Comparison of ENCODE assay signal across 8 cellular contexts in genomic region chr20:59940956-59941294, GRCh38. TPM values are rescaled to one million over a fixed set of nuclear protein-coding genes. Genes with fewer than 3 reads are reported as not detected.
DNase-seq lines count a peak whose midpoint lies in the region; ATAC-seq and TF ChIP-seq lines count a peak whose summit lies in the region.

No MANE protein-coding gene starts in this region.

- peaks cover 41% of the 10 kb centered on the region for H3K4me1 Mint-ChIP-seq in activated CD4-positive, alpha-beta T cell treated with anti-CD3 and anti-CD28 coated beads for 36 hours

- peak overlapping the region; percentile 76 for H3K4me2 ChIP-seq in SU-DHL-6 (ENCODE audit: low read depth, low read length, poor library complexity, severe bottlenecking)

- WGBS in right cardiac atrium = 2% methylated on average over 4 of the region's 4 CpGs
- 0 to 4% (median 0%) methylated on average over 3 to 4 of the region's 4 CpGs for WGBS in stomach, 5 donors

- peak overlapping the region; percentile 65 for H3K4me3 ChIP-seq in SU-DHL-6 (ENCODE audit: insufficient read depth, low read length, poor library complexity, severe bottlenecking)
- peak overlapping the region; percentile 67 for H3K4me3 ChIP-seq in right cardiac atrium (ENCODE audit: low read length)
- peak overlapping the region; percentile 63 to 81 (median 72) for H3K4me3 ChIP-seq in stomach

- H3K27ac ChIP-seq in SU-DHL-6 (ENCODE audit: low read depth, low read length) (peak overlapping the region; percentile 74), right cardiac atrium (ENCODE audit: low read length) (peak overlapping the region; percentile 95), stomach (peak overlapping the region; percentile 93 to 99 (median 94))

- peak overlapping the region; percentile 77 for H3K9ac ChIP-seq in SU-DHL-6 (ENCODE audit: low read length)

- TF ChIP-seq CTCF in SU-DHL-6 (IDR thresholded peaks at IDR 0.05; ENCODE audit: insufficient read depth, low read length, poor library complexity, severe bottlenecking) = no peak
- no peak for TF ChIP-seq CTCF in stomach (IDR thresholded peaks at IDR 0.05)

- H3K79me2 ChIP-seq in SU-DHL-6 (ENCODE audit: insufficient read depth, low read length) = peaks cover 15% of the 10 kb centered on the region

- H3K27me3 ChIP-seq in SU-DHL-6 (ENCODE audit: low read length) = no peaks in the 10 kb centered on the region
- H3K27me3 ChIP-seq in right cardiac atrium (ENCODE audit: control insufficient read depth, insufficient read depth) = no peaks in the 10 kb centered on the region
- H3K27me3 ChIP-seq in stomach = no peaks in the 10 kb centered on the region

- H3K4me1 ChIP-seq in right cardiac atrium (ENCODE audit: control insufficient read depth, insufficient read depth, low read length) = peaks cover 5% of the 10 kb centered on the region
- H3K4me1 ChIP-seq in stomach = peaks cover 29 to 66% (median 52%) of the 10 kb centered on the region in 4 donors

- peaks cover 23% of the 10 kb centered on the region for H3F3A ChIP-seq in SU-DHL-6 (ENCODE audit: insufficient read depth)

- CTCF ChIA-PET in activated CD4-positive, alpha-beta T cell treated with anti-CD3 and anti-CD28 coated beads for 36 hours (lab: Charles Lee) = interaction anchor here (0.6 to 1.7 kb wide), 7 partner anchors 8 to 1658 kb away, joined by 3 to 6 read pairs (median 3); no protein-coding TSS in a partner anchor

- TF ChIP-seq EP300 in stomach (IDR thresholded peaks at IDR 0.05) = no peak

- H2AFZ ChIP-seq in SU-DHL-6 (ENCODE audit: low read depth, low read length, severe bottlenecking) = peak overlapping the region; percentile 93

- H3K9me2 ChIP-seq in SU-DHL-6 (replicated peaks; ENCODE audit: insufficient read depth, low read length) = no peaks in the 10 kb centered on the region

- intact Hi-C loops in activated CD4-positive, alpha-beta T cell treated with anti-CD3 and anti-CD28 coated beads for 36 hours (cut with DNase I, micrococcal nuclease) = loop anchor here (1.0 to 10.0 kb wide), 5 partner anchors 7 to 1049 kb away; no protein-coding TSS in a partner anchor
- intact Hi-C loops in right cardiac atrium (cut with DNase I) (no loop called here), stomach (cut with DNase I; ENCODE audit: low total_unique reads) (no loop called here)

- H3K36me3 Mint-ChIP-seq in activated CD4-positive, alpha-beta T cell treated with anti-CD3 and anti-CD28 coated beads for 36 hours (ENCODE audit: low read depth) = peaks cover 21% of the 10 kb centered on the region

- H3K9me3 Mint-ChIP-seq in activated CD4-positive, alpha-beta T cell treated with anti-CD3 and anti-CD28 coated beads for 36 hours (ENCODE audit: low read depth) = no peaks in the 10 kb centered on the region

- peak overlapping the region; percentile 95 for H3K27ac Mint-ChIP-seq in activated CD4-positive, alpha-beta T cell treated with anti-CD3 and anti-CD28 coated beads for 36 hours

- ATAC-seq in activated CD4-positive, alpha-beta T cell treated with anti-CD3 and anti-CD28 coated beads for 36 hours = peak; percentile 8
- ATAC-seq in right cardiac atrium (no peak), GM21737 (IDR thresholded peaks at IDR 0.05; ENCODE audit: unreplicated experiment) (no peak)

- POLR2A ChIA-PET in activated CD4-positive, alpha-beta T cell treated with anti-CD3 and anti-CD28 coated beads for 36 hours (lab: Charles Lee) = interaction anchor here (1.0 kb wide), 1 partner anchor 80 kb away, joined by 6 read pairs; no protein-coding TSS in a partner anchor

- no peak for DNase-seq in activated CD4-positive, alpha-beta T cell treated with anti-CD3 and anti-CD28 coated beads for 36 hours
- no peak for DNase-seq in activated CD4-positive, alpha-beta T cell treated with anti-CD3 and anti-CD28 coated beads, Interleukin-2, amount 50 U/mL, for 1 hour
- no peak for DNase-seq in right cardiac atrium
- DNase-seq in stomach = no peak
- DNase-seq in NOMO-1 treated with dmso at 0.1 percent for 144 hours (lab: John Stamatoyannopoulos, UW; ENCODE audit: unreplicated experiment) = no peak
- DNase-seq in COLO829 (ENCODE audit: low spot score) = no peak

- H3K27me3 Mint-ChIP-seq in activated CD4-positive, alpha-beta T cell treated with anti-CD3 and anti-CD28 coated beads for 36 hours = no peaks in the 10 kb centered on the region

- peak overlapping the region; percentile 90 for H3K4me3 Mint-ChIP-seq in activated CD4-positive, alpha-beta T cell treated with anti-CD3 and anti-CD28 coated beads for 36 hours

- H3K36me3 ChIP-seq in SU-DHL-6 (ENCODE audit: low read length) (peaks cover 22% of the 10 kb centered on the region), stomach (peaks cover 13 to 35% (median 31%) of the 10 kb centered on the region in 4 donors)

- no peaks in the 10 kb centered on the region for H4K20me1 ChIP-seq in SU-DHL-6 (ENCODE audit: low read depth, low read length)

- TF ChIP-seq POLR2A in stomach (IDR thresholded peaks at IDR 0.05) = no peak

- H3K9me3 ChIP-seq in SU-DHL-6 (ENCODE audit: insufficient read depth, low read length) (no peaks in the 10 kb centered on the region), right cardiac atrium (ENCODE audit: control insufficient read depth, low read length) (no peaks in the 10 kb centered on the region), stomach (no peaks in the 10 kb centered on the region)

RNA-seq across cellular contexts. Expression of gene FAM217B, which starts 0.7 kb away (rescaled TPM):
- total RNA-seq in activated CD4-positive, alpha-beta T cell treated with anti-CD3 and anti-CD28 coated beads for 36 hours = 10 to 100 TPM; 25.6 to 33.2 TPM
- total RNA-seq in right cardiac atrium (10 to 100 TPM; 13.6 to 27.6 (median 25.7) TPM), stomach (10 to 100 TPM in 2 of 5 donors, 1 to 10 TPM in 3; 2.3 to 17.9 (median 8.6) TPM)
- polyA plus RNA-seq in right cardiac atrium (5.5 TPM), stomach (1 to 10 TPM; 1.6 to 2.3 (median 2.2) TPM)

RNA-seq across cellular contexts. Expression of gene PPP1R3D, which starts 0.8 kb away (rescaled TPM):
- total RNA-seq in activated CD4-positive, alpha-beta T cell treated with anti-CD3 and anti-CD28 coated beads for 36 hours = 1 to 10 TPM; 4.4 to 4.7 TPM
- 10 to 100 TPM in 2 of 4 donors, 1 to 10 TPM in 2; 6.3 to 12.2 (median 9.7) TPM for total RNA-seq in right cardiac atrium
- polyA plus RNA-seq in right cardiac atrium = 4.9 TPM
- total RNA-seq in stomach = 1 to 10 TPM in 4 of 5 donors, under 1 TPM in 1; 0.58 to 7.1 (median 5.7) TPM
- 1 to 10 TPM; 2.6 to 3.8 (median 3.7) TPM for polyA plus RNA-seq in stomach

RNA-seq across cellular contexts. Expression of gene SYCP2, which starts 7.5 kb away (rescaled TPM):
- total RNA-seq in activated CD4-positive, alpha-beta T cell treated with anti-CD3 and anti-CD28 coated beads for 36 hours = 1 to 10 TPM; 1.5 to 2.1 TPM
- 1 to 10 TPM; 1.6 to 1.8 (median 1.7) TPM for total RNA-seq in right cardiac atrium
- polyA plus RNA-seq in right cardiac atrium = 1.7 TPM
- total RNA-seq in stomach = 10 to 100 TPM in 2 of 5 donors, 1 to 10 TPM in 3; 1.4 to 14.6 (median 9.8) TPM
- polyA plus RNA-seq in stomach = 1 to 10 TPM; 1.9 to 4.9 (median 2.3) TPM

RNA-seq across cellular contexts. Expression of gene CDH26, which starts 17.3 kb away (rescaled TPM):
- total RNA-seq in activated CD4-positive, alpha-beta T cell treated with anti-CD3 and anti-CD28 coated beads for 36 hours = under 1 TPM; 0.88 to 0.91 TPM
- total RNA-seq in right cardiac atrium = 1 to 10 TPM in 3 of 4 donors, under 1 TPM in 1; 0.39 to 1.7 (median 1.3) TPM
- 0.88 TPM for polyA plus RNA-seq in right cardiac atrium
- total RNA-seq in stomach = 100 to 1,000 TPM in 1 of 5 donors, 1 to 10 TPM in 3, under 1 TPM in 1; 0.45 to 116 (median 5.8) TPM
- 1 to 10 TPM in 1 of 3 donors, under 1 TPM in 1, not detected in 1; 0.25 to 6.0 TPM for polyA plus RNA-seq in stomach

Comparison
In these comparisons a context has a peak if more than half of its experiments do, and no peak if none do; other contexts are left out.
1. intact Hi-C loops: an anchor here in activated CD4-positive, alpha-beta T cell treated with anti-CD3 and anti-CD28 coated beads for 36 hours (1.0 to 10.0 kb wide); none called in right cardiac atrium and stomach.